Comparison of ENCODE assay signal across 1 cellular context in the genomic region with DNA sequence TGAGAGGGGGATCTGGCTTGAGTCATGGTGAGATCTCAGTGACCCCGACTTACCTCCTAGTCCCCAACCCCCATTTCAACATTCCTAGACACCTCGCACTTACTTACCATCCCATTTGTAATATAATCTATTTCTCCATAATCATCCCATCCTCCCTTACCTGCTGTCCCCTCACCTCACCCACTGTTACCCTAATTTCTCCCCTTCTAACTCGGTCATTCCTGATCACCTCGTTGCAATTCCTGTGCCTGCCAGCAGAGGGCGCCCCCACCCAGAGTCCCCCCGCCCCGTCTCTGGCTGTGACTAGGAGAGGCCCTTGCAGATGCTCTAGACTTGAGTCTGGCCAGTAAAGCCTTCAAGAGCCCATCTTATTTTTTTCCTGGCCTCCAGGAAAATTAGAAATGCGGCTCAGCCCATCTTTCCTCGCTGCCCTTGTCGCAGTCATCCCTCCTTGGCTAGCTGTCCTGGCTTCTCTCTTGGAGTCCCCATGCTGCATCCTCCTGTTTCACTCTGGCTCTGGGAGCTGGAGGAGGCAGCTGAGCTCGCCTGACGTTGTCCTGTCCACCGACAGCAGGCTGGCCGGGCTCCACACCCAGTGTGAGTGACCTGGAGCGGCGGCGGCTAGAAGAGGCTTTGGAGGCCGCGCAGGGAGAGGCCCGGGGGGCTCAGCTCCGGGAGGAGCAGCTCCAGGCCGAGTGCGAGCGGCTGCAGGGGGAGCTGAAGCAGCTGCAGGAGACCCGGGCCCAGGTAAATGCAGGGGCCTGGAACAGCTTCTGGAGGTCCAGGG.
TF ChIP-seq lines count a peak whose summit lies in the region.

No MANE protein-coding gene starts in this region.

TF ChIP-seq in K562, 482 proteins besides CTCF, POLR2A, EP300 and RAD21 (continued from another document and continues in another):
- TF ChIP-seq, protein P1, sequence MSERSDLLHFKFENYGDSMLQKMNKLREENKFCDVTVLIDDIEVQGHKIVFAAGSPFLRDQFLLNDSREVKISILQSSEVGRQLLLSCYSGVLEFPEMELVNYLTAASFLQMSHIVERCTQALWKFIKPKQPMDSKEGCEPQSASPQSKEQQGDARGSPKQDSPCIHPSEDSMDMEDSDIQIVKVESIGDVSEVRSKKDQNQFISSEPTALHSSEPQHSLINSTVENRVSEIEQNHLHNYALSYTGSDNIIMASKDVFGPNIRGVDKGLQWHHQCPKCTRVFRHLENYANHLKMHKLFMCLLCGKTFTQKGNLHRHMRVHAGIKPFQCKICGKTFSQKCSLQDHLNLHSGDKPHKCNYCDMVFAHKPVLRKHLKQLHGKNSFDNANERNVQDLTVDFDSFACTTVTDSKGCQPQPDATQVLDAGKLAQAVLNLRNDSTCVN (CRISPR knock-in tag; IDR thresholded peaks at IDR 0.05) = 0 out of 2 replicates have a peak, but pooled peaks have one; percentile 29
- TF ChIP-seq SIN3A (IDR thresholded peaks at IDR 0.05; ENCODE audit: borderline replicate concordance in 2 of 2, control insufficient read depth in 1 of 2, low read depth in 2 of 2, low read length in 2 of 2) (no peak), LARP7 (IDR thresholded peaks at IDR 0.05) (no peak), SMAD1 (IDR thresholded peaks at IDR 0.05; ENCODE audit: low read depth, low read length, partially characterized antibody) (no peak), JUND (IDR thresholded peaks at IDR 0.05; ENCODE audit: borderline replicate concordance, low read depth, low read length) (0 out of 2 replicates have a peak, but pooled peaks have one; percentile 18), JUND (tag; IDR thresholded peaks at IDR 0.05; ENCODE audit: borderline replicate concordance, low read depth, low read length) (no peak), SMC3 (conservative IDR thresholded peaks at IDR 0.05; ENCODE audit: insufficient read depth, low read depth, low read length) (peak; percentile 71), NCOA1 (IDR thresholded peaks at IDR 0.05; ENCODE audit: low read depth) (no peak), PRMT5 (CRISPR knock-in tag; IDR thresholded peaks at IDR 0.05) (no peak), RBBP5 (IDR thresholded peaks at IDR 0.05; ENCODE audit: borderline replicate concordance, insufficient read depth, low read length, poor library complexity, severe bottlenecking) (no peak), TCFL5 (CRISPR knock-in tag; conservative IDR thresholded peaks at IDR 0.05) (no peak), NCOA4 (IDR thresholded peaks at IDR 0.05; ENCODE audit: partially characterized antibody) (no peak), ZNF561 (CRISPR knock-in tag; conservative IDR thresholded peaks at IDR 0.05) (no peak), ARNT (IDR thresholded peaks at IDR 0.05) (0 out of 4 replicates have a peak, but pooled peaks of 1 of the 2 experiments have one; percentile 29), MYBL2 (IDR thresholded peaks at IDR 0.05; ENCODE audit: low read depth) (no peak), MYBL2 (CRISPR knock-in tag; IDR thresholded peaks at IDR 0.05; ENCODE audit: borderline replicate concordance) (no peak), NCOA2 (IDR thresholded peaks at IDR 0.05; ENCODE audit: partially characterized antibody in 2 of 2) (no peak), ELF4 (CRISPR knock-in tag; IDR thresholded peaks at IDR 0.05) (no peak; the same call in 1 of the 2 replicates), TCF3 (CRISPR knock-in tag; IDR thresholded peaks at IDR 0.05) (no peak), MAZ (CRISPR knock-in tag; conservative IDR thresholded peaks at IDR 0.05 in 1 of 2, IDR thresholded peaks at IDR 0.05 in 1 of 2) (peak in 1 of 2 experiments; percentile 52; a peak in 2 of 4 replicates), IRF2 (CRISPR knock-in tag; IDR thresholded peaks at IDR 0.05) (no peak), OTX1 (CRISPR knock-in tag; IDR thresholded peaks at IDR 0.05) (0 out of 2 replicates have a peak, but pooled peaks have one; percentile 68), RBFOX2 (IDR thresholded peaks at IDR 0.05; ENCODE audit: low read depth, low read length) (no peak), KLF6 (CRISPR knock-in tag; IDR thresholded peaks at IDR 0.05; ENCODE audit: borderline replicate concordance) (no peak)
- TF ChIP-seq, protein P2, sequence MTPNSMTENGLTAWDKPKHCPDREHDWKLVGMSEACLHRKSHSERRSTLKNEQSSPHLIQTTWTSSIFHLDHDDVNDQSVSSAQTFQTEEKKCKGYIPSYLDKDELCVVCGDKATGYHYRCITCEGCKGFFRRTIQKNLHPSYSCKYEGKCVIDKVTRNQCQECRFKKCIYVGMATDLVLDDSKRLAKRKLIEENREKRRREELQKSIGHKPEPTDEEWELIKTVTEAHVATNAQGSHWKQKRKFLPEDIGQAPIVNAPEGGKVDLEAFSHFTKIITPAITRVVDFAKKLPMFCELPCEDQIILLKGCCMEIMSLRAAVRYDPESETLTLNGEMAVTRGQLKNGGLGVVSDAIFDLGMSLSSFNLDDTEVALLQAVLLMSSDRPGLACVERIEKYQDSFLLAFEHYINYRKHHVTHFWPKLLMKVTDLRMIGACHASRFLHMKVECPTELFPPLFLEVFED (CRISPR knock-in tag; conservative IDR thresholded peaks at IDR 0.05) = 0 out of 2 replicates have a peak, but pooled peaks have one; percentile 20
- TF ChIP-seq, protein P3, sequence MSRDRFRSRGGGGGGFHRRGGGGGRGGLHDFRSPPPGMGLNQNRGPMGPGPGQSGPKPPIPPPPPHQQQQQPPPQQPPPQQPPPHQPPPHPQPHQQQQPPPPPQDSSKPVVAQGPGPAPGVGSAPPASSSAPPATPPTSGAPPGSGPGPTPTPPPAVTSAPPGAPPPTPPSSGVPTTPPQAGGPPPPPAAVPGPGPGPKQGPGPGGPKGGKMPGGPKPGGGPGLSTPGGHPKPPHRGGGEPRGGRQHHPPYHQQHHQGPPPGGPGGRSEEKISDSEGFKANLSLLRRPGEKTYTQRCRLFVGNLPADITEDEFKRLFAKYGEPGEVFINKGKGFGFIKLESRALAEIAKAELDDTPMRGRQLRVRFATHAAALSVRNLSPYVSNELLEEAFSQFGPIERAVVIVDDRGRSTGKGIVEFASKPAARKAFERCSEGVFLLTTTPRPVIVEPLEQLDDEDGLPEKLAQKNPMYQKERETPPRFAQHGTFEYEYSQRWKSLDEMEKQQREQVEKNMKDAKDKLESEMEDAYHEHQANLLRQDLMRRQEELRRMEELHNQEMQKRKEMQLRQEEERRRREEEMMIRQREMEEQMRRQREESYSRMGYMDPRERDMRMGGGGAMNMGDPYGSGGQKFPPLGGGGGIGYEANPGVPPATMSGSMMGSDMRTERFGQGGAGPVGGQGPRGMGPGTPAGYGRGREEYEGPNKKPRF (IDR thresholded peaks at IDR 0.05; ENCODE audit: low read depth, low read length) = no peak
- TF ChIP-seq, protein P4, sequence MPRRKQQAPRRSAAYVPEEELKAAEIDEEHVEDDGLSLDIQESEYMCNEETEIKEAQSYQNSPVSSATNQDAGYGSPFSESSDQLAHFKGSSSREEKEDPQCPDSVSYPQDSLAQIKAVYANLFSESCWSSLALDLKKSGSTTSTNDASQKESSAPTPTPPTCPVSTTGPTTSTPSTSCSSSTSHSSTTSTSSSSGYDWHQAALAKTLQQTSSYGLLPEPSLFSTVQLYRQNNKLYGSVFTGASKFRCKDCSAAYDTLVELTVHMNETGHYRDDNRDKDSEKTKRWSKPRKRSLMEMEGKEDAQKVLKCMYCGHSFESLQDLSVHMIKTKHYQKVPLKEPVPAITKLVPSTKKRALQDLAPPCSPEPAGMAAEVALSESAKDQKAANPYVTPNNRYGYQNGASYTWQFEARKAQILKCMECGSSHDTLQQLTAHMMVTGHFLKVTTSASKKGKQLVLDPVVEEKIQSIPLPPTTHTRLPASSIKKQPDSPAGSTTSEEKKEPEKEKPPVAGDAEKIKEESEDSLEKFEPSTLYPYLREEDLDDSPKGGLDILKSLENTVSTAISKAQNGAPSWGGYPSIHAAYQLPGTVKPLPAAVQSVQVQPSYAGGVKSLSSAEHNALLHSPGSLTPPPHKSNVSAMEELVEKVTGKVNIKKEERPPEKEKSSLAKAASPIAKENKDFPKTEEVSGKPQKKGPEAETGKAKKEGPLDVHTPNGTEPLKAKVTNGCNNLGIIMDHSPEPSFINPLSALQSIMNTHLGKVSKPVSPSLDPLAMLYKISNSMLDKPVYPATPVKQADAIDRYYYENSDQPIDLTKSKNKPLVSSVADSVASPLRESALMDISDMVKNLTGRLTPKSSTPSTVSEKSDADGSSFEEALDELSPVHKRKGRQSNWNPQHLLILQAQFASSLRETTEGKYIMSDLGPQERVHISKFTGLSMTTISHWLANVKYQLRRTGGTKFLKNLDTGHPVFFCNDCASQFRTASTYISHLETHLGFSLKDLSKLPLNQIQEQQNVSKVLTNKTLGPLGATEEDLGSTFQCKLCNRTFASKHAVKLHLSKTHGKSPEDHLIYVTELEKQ (CRISPR knock-in tag; IDR thresholded peaks at IDR 0.05) = no peak
- TF ChIP-seq, protein P5, sequence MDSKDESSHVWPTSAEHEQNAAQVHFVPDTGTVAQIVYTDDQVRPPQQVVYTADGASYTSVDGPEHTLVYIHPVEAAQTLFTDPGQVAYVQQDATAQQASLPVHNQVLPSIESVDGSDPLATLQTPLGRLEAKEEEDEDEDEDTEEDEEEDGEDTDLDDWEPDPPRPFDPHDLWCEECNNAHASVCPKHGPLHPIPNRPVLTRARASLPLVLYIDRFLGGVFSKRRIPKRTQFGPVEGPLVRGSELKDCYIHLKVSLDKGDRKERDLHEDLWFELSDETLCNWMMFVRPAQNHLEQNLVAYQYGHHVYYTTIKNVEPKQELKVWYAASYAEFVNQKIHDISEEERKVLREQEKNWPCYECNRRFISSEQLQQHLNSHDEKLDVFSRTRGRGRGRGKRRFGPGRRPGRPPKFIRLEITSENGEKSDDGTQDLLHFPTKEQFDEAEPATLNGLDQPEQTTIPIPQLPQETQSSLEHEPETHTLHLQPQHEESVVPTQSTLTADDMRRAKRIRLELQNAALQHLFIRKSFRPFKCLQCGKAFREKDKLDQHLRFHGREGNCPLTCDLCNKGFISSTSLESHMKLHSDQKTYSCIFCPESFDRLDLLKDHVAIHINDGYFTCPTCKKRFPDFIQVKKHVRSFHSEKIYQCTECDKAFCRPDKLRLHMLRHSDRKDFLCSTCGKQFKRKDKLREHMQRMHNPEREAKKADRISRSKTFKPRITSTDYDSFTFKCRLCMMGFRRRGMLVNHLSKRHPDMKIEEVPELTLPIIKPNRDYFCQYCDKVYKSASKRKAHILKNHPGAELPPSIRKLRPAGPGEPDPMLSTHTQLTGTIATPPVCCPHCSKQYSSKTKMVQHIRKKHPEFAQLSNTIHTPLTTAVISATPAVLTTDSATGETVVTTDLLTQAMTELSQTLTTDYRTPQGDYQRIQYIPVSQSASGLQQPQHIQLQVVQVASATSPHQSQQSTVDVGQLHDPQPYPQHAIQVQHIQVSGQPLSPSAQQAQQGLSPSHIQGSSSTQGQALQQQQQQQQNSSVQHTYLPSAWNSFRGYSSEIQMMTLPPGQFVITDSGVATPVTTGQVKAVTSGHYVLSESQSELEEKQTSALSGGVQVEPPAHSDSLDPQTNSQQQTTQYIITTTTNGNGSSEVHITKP (IDR thresholded peaks at IDR 0.05; ENCODE audit: partially characterized antibody) = peak; percentile 45
- TF ChIP-seq, protein P6, sequence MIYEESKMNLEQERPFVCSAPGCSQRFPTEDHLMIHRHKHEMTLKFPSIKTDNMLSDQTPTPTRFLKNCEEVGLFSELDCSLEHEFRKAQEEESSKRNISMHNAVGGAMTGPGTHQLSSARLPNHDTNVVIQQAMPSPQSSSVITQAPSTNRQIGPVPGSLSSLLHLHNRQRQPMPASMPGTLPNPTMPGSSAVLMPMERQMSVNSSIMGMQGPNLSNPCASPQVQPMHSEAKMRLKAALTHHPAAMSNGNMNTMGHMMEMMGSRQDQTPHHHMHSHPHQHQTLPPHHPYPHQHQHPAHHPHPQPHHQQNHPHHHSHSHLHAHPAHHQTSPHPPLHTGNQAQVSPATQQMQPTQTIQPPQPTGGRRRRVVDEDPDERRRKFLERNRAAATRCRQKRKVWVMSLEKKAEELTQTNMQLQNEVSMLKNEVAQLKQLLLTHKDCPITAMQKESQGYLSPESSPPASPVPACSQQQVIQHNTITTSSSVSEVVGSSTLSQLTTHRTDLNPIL (CRISPR knock-in tag; IDR thresholded peaks at IDR 0.05) = no peak
- TF ChIP-seq, protein P7, sequence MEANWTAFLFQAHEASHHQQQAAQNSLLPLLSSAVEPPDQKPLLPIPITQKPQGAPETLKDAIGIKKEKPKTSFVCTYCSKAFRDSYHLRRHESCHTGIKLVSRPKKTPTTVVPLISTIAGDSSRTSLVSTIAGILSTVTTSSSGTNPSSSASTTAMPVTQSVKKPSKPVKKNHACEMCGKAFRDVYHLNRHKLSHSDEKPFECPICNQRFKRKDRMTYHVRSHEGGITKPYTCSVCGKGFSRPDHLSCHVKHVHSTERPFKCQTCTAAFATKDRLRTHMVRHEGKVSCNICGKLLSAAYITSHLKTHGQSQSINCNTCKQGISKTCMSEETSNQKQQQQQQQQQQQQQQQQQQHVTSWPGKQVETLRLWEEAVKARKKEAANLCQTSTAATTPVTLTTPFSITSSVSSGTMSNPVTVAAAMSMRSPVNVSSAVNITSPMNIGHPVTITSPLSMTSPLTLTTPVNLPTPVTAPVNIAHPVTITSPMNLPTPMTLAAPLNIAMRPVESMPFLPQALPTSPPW (CRISPR knock-in tag; IDR thresholded peaks at IDR 0.05) = peak; percentile 35
- TF ChIP-seq, protein P8, sequence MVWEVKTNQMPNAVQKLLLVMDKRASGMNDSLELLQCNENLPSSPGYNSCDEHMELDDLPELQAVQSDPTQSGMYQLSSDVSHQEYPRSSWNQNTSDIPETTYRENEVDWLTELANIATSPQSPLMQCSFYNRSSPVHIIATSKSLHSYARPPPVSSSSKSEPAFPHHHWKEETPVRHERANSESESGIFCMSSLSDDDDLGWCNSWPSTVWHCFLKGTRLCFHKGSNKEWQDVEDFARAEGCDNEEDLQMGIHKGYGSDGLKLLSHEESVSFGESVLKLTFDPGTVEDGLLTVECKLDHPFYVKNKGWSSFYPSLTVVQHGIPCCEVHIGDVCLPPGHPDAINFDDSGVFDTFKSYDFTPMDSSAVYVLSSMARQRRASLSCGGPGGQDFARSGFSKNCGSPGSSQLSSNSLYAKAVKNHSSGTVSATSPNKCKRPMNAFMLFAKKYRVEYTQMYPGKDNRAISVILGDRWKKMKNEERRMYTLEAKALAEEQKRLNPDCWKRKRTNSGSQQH (CRISPR knock-in tag; IDR thresholded peaks at IDR 0.05) = peak; percentile 63; the same call in 1 of the 2 replicates
- TF ChIP-seq, protein P9, sequence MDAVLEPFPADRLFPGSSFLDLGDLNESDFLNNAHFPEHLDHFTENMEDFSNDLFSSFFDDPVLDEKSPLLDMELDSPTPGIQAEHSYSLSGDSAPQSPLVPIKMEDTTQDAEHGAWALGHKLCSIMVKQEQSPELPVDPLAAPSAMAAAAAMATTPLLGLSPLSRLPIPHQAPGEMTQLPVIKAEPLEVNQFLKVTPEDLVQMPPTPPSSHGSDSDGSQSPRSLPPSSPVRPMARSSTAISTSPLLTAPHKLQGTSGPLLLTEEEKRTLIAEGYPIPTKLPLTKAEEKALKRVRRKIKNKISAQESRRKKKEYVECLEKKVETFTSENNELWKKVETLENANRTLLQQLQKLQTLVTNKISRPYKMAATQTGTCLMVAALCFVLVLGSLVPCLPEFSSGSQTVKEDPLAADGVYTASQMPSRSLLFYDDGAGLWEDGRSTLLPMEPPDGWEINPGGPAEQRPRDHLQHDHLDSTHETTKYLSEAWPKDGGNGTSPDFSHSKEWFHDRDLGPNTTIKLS (IDR thresholded peaks at IDR 0.05; ENCODE audit: borderline replicate concordance, low read depth) = no peak
- TF ChIP-seq, protein P10, sequence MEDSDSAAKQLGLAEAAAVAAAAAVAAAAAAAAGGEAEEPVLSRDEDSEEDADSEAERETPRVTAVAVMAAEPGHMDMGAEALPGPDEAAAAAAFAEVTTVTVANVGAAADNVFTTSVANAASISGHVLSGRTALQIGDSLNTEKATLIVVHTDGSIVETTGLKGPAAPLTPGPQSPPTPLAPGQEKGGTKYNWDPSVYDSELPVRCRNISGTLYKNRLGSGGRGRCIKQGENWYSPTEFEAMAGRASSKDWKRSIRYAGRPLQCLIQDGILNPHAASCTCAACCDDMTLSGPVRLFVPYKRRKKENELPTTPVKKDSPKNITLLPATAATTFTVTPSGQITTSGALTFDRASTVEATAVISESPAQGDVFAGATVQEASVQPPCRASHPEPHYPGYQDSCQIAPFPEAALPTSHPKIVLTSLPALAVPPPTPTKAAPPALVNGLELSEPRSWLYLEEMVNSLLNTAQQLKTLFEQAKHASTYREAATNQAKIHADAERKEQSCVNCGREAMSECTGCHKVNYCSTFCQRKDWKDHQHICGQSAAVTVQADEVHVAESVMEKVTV (CRISPR knock-in tag; IDR thresholded peaks at IDR 0.05) = peak; percentile 57
